8 cellular contexts compared by ENCODE assay signal in the genomic region with DNA sequence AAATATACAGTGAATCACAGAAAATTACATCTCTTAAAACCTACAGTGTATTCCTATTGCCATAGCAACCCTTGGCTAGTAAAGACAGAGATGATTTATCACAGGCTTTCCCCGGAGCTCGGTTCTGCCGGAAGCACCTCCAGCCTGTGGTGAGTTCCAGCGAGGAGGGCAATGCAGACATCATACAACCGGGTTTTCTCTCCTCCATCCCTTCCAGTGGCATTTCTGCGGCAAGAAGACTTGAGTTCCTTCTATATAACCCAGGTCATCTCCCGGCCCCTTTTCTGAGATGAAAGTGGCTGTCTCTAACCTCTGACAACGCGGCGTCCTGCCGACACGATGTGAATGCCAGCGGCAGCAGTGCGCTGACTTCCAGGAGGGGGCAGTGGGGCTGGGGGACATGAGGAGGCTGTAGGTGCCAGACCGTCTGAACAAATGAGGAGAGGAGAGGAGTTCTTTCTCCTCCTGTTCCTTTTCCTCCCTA.
DNase-seq lines count a peak whose midpoint lies in the region; ATAC-seq and TF ChIP-seq lines count a peak whose summit lies in the region.

No MANE protein-coding gene starts in this region.

- H3K27me3 ChIP-seq in Loucy (ENCODE audit: insufficient read depth, low read length, poor library complexity, severe bottlenecking): no peaks in the 10 kb centered on the region
- no peaks in the 10 kb centered on the region for H3K27me3 ChIP-seq in mucosa of stomach (ENCODE audit: control insufficient read depth, insufficient read depth, low read length)

- H3F3A ChIP-seq in Loucy (ENCODE audit: low read depth): no peaks in the 10 kb centered on the region

- TF ChIP-seq CTCF in GM12872 (IDR thresholded peaks at IDR 0.05; ENCODE audit: insufficient read depth, low read depth, low read length) (peak; percentile 59), Loucy (conservative IDR thresholded peaks at IDR 0.05; ENCODE audit: low read length) (peak; percentile 63)

- peak; percentile 27 to 28 for DNase-seq in activated CD4-positive, alpha-beta T cell treated with anti-CD3 and anti-CD28 coated beads, Interleukin-2, amount 50 U/mL, for 4 hours
- DNase-seq in effector CD4-positive, alpha-beta T cell: peak; percentile 10
- DNase-seq in stimulated activated naive CD8-positive, alpha-beta T cell treated with anti-CD3 and anti-CD28 coated beads, Interleukin-15, Interleukin-2, amounts not matched to agents 100 U/mL and 50 U/mL, for 24 hours: peak; percentile 59

- peaks cover 12% of the 10 kb centered on the region for H3K4me1 ChIP-seq in Loucy (ENCODE audit: insufficient read depth, low read length, poor library complexity, severe bottlenecking)
- H3K4me1 ChIP-seq in mucosa of stomach (ENCODE audit: control insufficient read depth, insufficient read depth, low read length): peaks cover 6% of the 10 kb centered on the region

- H3K79me2 ChIP-seq in Loucy (ENCODE audit: insufficient read depth, low read length): no peaks in the 10 kb centered on the region

- no peaks in the 10 kb centered on the region for H3K9me2 ChIP-seq in Loucy (replicated peaks; ENCODE audit: low read depth, low read length)

- H4K20me1 ChIP-seq in Loucy (ENCODE audit: insufficient read depth, low read length, poor library complexity, severe bottlenecking): no peaks in the 10 kb centered on the region

- H2AFZ ChIP-seq in Loucy (ENCODE audit: low read length): peak overlapping the region; percentile 81

- H3K4me3 ChIP-seq in Loucy (ENCODE audit: low read length, poor library complexity, severe bottlenecking) (peak overlapping the region; percentile 71), mucosa of stomach (ENCODE audit: low read length) (peak overlapping the region; percentile 7)

- H3K9ac ChIP-seq in Loucy (ENCODE audit: low read depth, low read length, poor library complexity, severe bottlenecking) (peak overlapping the region; percentile 12), mucosa of stomach (ENCODE audit: low read length) (peak overlapping the region; percentile 12)

- peak overlapping the region; percentile 70 for H3K4me2 ChIP-seq in Loucy (ENCODE audit: low read depth, low read length, poor library complexity, severe bottlenecking)

- ATAC-seq in stimulated activated naive CD8-positive, alpha-beta T cell treated with anti-CD3 and anti-CD28 coated beads, Interleukin-15, Interleukin-2, amounts not matched to agents 100 U/mL and 50 U/mL, for 24 hours: peak; percentile 77
- ATAC-seq in GM21526 (IDR thresholded peaks at IDR 0.05; ENCODE audit: low FRiP score, unreplicated experiment): no peak
- ATAC-seq in GM18861 (IDR thresholded peaks at IDR 0.05; ENCODE audit: unreplicated experiment): no peak

- H3K36me3 ChIP-seq in Loucy (ENCODE audit: insufficient read depth, low read length) (no peaks in the 10 kb centered on the region), mucosa of stomach (ENCODE audit: control insufficient read depth, insufficient read depth, low read length) (no peaks in the 10 kb centered on the region)

- H3K9me3 ChIP-seq in Loucy (ENCODE audit: insufficient read depth, low read depth, low read length): no peaks in the 10 kb centered on the region
- H3K9me3 ChIP-seq in mucosa of stomach (ENCODE audit: control insufficient read depth, low read length): no peaks in the 10 kb centered on the region
